ENCODE assay signal across 9 cellular contexts in the genomic region with DNA sequence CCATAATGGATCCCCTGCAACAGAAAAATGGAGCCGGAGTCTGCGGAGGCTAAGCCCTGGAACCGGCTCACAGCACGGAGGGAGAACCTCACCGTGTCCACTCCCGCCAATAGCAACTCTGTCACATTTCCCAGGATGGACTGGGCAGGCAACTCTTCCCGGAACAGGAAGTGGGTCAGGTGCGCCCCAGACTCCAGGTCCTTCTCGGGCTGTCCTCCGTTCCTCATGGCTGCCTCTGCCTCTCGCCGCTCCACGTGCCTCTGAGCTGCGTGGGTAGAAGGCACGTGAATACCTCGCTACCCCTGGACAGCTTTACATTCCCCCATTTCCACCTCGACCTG. TPM values are rescaled to one million over a fixed set of nuclear protein-coding genes. Genes with fewer than 3 reads are reported as not detected.
A peak's percentile ranks its signal among the peaks of the same experiment; 100 is the strongest.
DNase-seq lines count a peak whose midpoint lies in the region; ATAC-seq and TF ChIP-seq lines count a peak whose summit lies in the region.
"Had no signal": no experiment of that assay in that cellular context is flagged by ENCODE, and none has a peak within 500 bp of the region (broad histone marks: within the 10 kb centered on the region; RNA-seq: fewer than 3 reads in every experiment).

No MANE protein-coding gene starts in this region.

- peak overlapping the region in 1 of 2 donors; percentile 74 for H3K27ac Mint-ChIP-seq in natural killer cell
- H3K27ac Mint-ChIP-seq: nephron had no signal

- H3K9me3 ChIP-seq in breast epithelium, result no peaks in the 10 kb centered on the region

- H3K27me3 Mint-ChIP-seq in natural killer cell (ENCODE audit: low read depth in 2 of 2), result peaks cover 40 to 44% of the 10 kb centered on the region in 2 donors

- H3K27ac ChIP-seq in breast epithelium, result no peak overlapping the region

- peaks cover 0 to 25% of the 10 kb centered on the region in 2 donors for H3K27me3 ChIP-seq in breast epithelium

- H3K4me3 ChIP-seq in GM12864 (ENCODE audit: low read depth, low read length), result peak overlapping the region; percentile 11; the same call in 1 of the 2 replicates
- H3K4me3 ChIP-seq in breast epithelium, result peak overlapping the region in 2 of 3 donors; percentile 56 to 63

- H3K9me3 Mint-ChIP-seq in natural killer cell, result no peaks in the 10 kb centered on the region
- H3K9me3 Mint-ChIP-seq: nephron had no signal

- ATAC-seq in HG03439 (IDR thresholded peaks at IDR 0.05; ENCODE audit: unreplicated experiment), result peak; percentile 5
- no peak for ATAC-seq in natural killer cell
- ATAC-seq in GM18909 (IDR thresholded peaks at IDR 0.05; ENCODE audit: poor library complexity, unreplicated experiment), result no peak

- H3K4me1 ChIP-seq in breast epithelium, result peaks cover 0 to 8% of the 10 kb centered on the region in 2 donors

- peak overlapping the region; percentile 86 for H3K4me3 Mint-ChIP-seq in natural killer cell

- peaks cover 26 to 29% of the 10 kb centered on the region in 2 donors for H3K4me1 Mint-ChIP-seq in natural killer cell

- no peak for DNase-seq in GM12864 (ENCODE audit: low read depth)
- DNase-seq in breast epithelium (ENCODE audit: low spot score in 2 of 2), result no peak
- DNase-seq in natural killer cell, result no peak
- no peak for DNase-seq in C1 segment of cervical spinal cord (lab: John Stamatoyannopoulos, UW)
- no peak for DNase-seq in NAMALWA (ENCODE audit: low spot score)
- no peak for DNase-seq in midbrain (lab: John Stamatoyannopoulos, UW)

- TF ChIP-seq CTCF in GM12864 (IDR thresholded peaks at IDR 0.05; ENCODE audit: low read depth, low read length, missing control alignments), result no peak
- no peak for TF ChIP-seq CTCF in breast epithelium (IDR thresholded peaks at IDR 0.05)
- TF ChIP-seq CTCF in natural killer cell (IDR thresholded peaks at IDR 0.05), result no peak

- intact Hi-C loops in breast epithelium (cut with DNase I; ENCODE audit: low total_unique reads) (no loop called here), natural killer cell (cut with micrococcal nuclease) (no loop called here)

- no peak for TF ChIP-seq POLR2A in breast epithelium (IDR thresholded peaks at IDR 0.05)

- no peaks in the 10 kb centered on the region for H3K36me3 ChIP-seq in breast epithelium

- H3K36me3 Mint-ChIP-seq in natural killer cell, result no peaks in the 10 kb centered on the region

RNA-seq across cellular contexts. Expression of a gene that starts 2.2 kb away (rescaled TPM):
- total RNA-seq in breast epithelium (1 to 10 TPM in 1 of 3 donors, under 1 TPM in 2; 0.33 to 2.2 (median 0.48) TPM), natural killer cell (1 to 10 TPM; 1.1 to 1.7 (median 1.6) TPM)

RNA-seq across cellular contexts. Expression of a gene that starts 7.3 kb away (rescaled TPM):
- total RNA-seq in breast epithelium (10 to 100 TPM in 1 of 3 donors, 1 to 10 TPM in 2; 4.8 to 12.6 (median 8.2) TPM), natural killer cell (10 to 100 TPM in 1 of 3 donors, 1 to 10 TPM in 2; 8.0 to 12.5 (median 8.8) TPM)

RNA-seq across cellular contexts. Expression of a gene that starts 7.8 kb away (rescaled TPM):
- 10 to 100 TPM; 15.7 to 18.1 (median 16.5) TPM for total RNA-seq in breast epithelium
- total RNA-seq in natural killer cell, result 1 to 10 TPM; 1.3 to 2.6 (median 2.2) TPM

RNA-seq across cellular contexts. Expression of a gene that starts 9.7 kb away (rescaled TPM):
- total RNA-seq in breast epithelium (1 to 10 TPM; 6.9 to 9.8 (median 7.5) TPM), natural killer cell (10 to 100 TPM; 25.4 to 28.4 (median 26.0) TPM)

RNA-seq across cellular contexts. Expression of a gene that starts 12.5 kb away (rescaled TPM):
- total RNA-seq in breast epithelium (100 to 1,000 TPM; 105 to 136 (median 109) TPM), natural killer cell (10 to 100 TPM; 30.7 to 39.5 (median 37.7) TPM)

Comparison
In these comparisons a context has a peak if more than half of its experiments do, and no peak if none do; other contexts are left out.
1. RNA of a gene that starts 7.8 kb away (total RNA-seq): 15.7 to 18.1 TPM in breast epithelium; 1.3 to 2.6 TPM in natural killer cell; every median in the first group is over 4 times any median in the second.